17 cellular contexts compared by ENCODE assay signal in the genomic region with DNA sequence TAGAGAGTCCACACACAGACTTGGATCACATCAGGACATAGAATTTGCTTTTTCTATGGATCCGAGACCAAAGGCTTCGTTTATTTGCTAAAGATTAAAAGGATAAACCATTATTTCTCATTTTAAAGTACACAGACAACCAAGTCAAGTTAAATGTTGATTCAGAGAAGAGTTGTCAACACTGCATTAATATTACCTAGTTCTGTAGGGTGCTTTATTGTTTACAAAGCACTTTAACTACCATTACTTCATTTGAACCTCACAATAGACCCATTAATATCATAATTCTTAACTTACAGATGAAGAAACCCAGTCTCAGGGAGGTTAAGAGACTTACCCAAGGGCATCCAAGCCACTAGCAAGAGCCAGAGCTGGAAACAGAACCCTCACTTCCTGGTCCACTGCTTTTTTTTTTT. TPM values are rescaled to one million over a fixed set of nuclear protein-coding genes. Genes with fewer than 3 reads are reported as not detected.
DNase-seq lines count a peak whose midpoint lies in the region; ATAC-seq and TF ChIP-seq lines count a peak whose summit lies in the region.
"Had no signal": no experiment of that assay in that cellular context is flagged by ENCODE, and none has a peak within 500 bp of the region (broad histone marks: within the 10 kb centered on the region; RNA-seq: fewer than 3 reads in every experiment).

No MANE protein-coding gene starts in this region.

- peaks cover 0 to 4% (median 0%) of the 10 kb centered on the region in 3 donors for H3K27me3 Mint-ChIP-seq in CD14-positive monocyte (ENCODE audit: low read depth in 3 of 3)
- H3K27me3 Mint-ChIP-seq: B cell, IgD-negative memory B cell, T-helper 17 cell had no signal

- H3K9me3 ChIP-seq in PC-3 (ENCODE audit: low read length) (no peaks in the 10 kb centered on the region), testis (no peaks in the 10 kb centered on the region)

- H2AFZ ChIP-seq in PC-3 (ENCODE audit: low read length): 0 out of 2 replicates have a peak overlapping the region, but pooled peaks have one; percentile 3

- no peaks in the 10 kb centered on the region for H4K20me1 ChIP-seq in PC-3 (ENCODE audit: low read length)

- H3K9me3 Mint-ChIP-seq in CD14-positive monocyte: peaks cover 0 to 3% (median 0%) of the 10 kb centered on the region in 7 donors
- H3K9me3 Mint-ChIP-seq: CD8-positive, alpha-beta T cell had no signal

- H3K27me3 ChIP-seq in PC-3 (ENCODE audit: low read length): no peaks in the 10 kb centered on the region
- no peaks in the 10 kb centered on the region for H3K27me3 ChIP-seq in testis

- intact Hi-C loops in CD14-positive monocyte (cut with micrococcal nuclease): no loop called here
- intact Hi-C loops in PC-3 (cut with micrococcal nuclease): loop anchor here (1.0 to 5.0 kb wide), 3 partner anchors 20 to 38 kb away; no protein-coding TSS in a partner anchor
- intact Hi-C loops in testis (cut with DNase I; ENCODE audit: low total_unique reads): no loop called here

- TF ChIP-seq CTCF in CD14-positive monocyte (IDR thresholded peaks at IDR 0.05): no peak
- no peak for TF ChIP-seq CTCF in PC-3 (conservative IDR thresholded peaks at IDR 0.05; ENCODE audit: low read depth, low read length)
- TF ChIP-seq CTCF in testis (IDR thresholded peaks at IDR 0.05): no peak

- no TSS peak for BruUV-seq in PC-3 (replicated peaks; lab: Mats Ljungman, UMichigan)

- H3F3A ChIP-seq in PC-3 (ENCODE audit: low read length, unreplicated experiment): peaks cover 10% of the 10 kb centered on the region

- TF ChIP-seq POLR2A in testis (IDR thresholded peaks at IDR 0.05): no peak

- H3K4me3 ChIP-seq in PC-3 (ENCODE audit: low read length) (0 out of 2 replicates have a peak overlapping the region, but pooled peaks have one; percentile 1), testis (no peak overlapping the region)

- CTCF ChIA-PET in PC-3 (lab: Charles Lee): interaction anchor here (0.5 to 0.7 kb wide), 2 partner anchors 80 to 113 kb away, joined by 3 to 5 read pairs; no protein-coding TSS in a partner anchor

- peak overlapping the region; percentile 50 for H3K4me2 ChIP-seq in PC-3 (ENCODE audit: low read length)

- DNase-seq in CD14-positive monocyte (ENCODE audit: low spot score) (no peak), DMS53 treated with DMSO at 0.1 percent for 48 hours (lab: John Stamatoyannopoulos, UW; ENCODE audit: unreplicated experiment) (peak; percentile 95), NCI-H2081 (lab: John Stamatoyannopoulos, UW) (peak; percentile 7 to 76), PC-3 (no peak), testis (no peak), HuH-7.5 (ENCODE audit: low spot score) (no peak), NCI-H345 (lab: John Stamatoyannopoulos, UW) (no peak), Kasumi-1 (lab: John Stamatoyannopoulos, UW) (no peak)
- DNase-seq: CD8-positive, alpha-beta T cell; EL; NCI-H1694 treated with DMSO at 0.1 percent for 48 hours; NCI-H2171 treated with DMSO at 0.1 percent for 48 hours; NCI-H510A; SIG-M5; T-helper 17 cell had no signal

- peak overlapping the region; percentile 67 for H3K27ac ChIP-seq in PC-3 (ENCODE audit: low read length)
- no peak overlapping the region for H3K27ac ChIP-seq in testis

- H3K9me2 ChIP-seq in PC-3 (replicated peaks; ENCODE audit: low read length): no peaks in the 10 kb centered on the region

- H3K9ac ChIP-seq in PC-3 (ENCODE audit: low read length): no peak overlapping the region

- no peak overlapping the region for H3K4me3 Mint-ChIP-seq in CD14-positive monocyte
- H3K4me3 Mint-ChIP-seq: B cell; CD8-positive, alpha-beta T cell; IgD-negative memory B cell; T-helper 17 cell had no signal

- peaks cover 63% of the 10 kb centered on the region for H3K4me1 Mint-ChIP-seq in CD14-positive monocyte

- ATAC-seq in PC-3: peak; percentile 21
- ATAC-seq: CD8-positive, alpha-beta T cell; T-helper 17 cell had no signal

- H3K79me2 ChIP-seq in PC-3 (ENCODE audit: low read length): no peaks in the 10 kb centered on the region

- H3K27ac Mint-ChIP-seq in CD14-positive monocyte: peak overlapping the region in 5 of 7 donors; percentile 10 to 83 (median 65)
- H3K27ac Mint-ChIP-seq: B cell; CD8-positive, alpha-beta T cell; IgD-negative memory B cell; T-helper 17 cell had no signal

- POLR2A ChIA-PET in PC-3 (lab: Charles Lee; ENCODE audit: unreplicated experiment): no interaction called here

- WGBS in testis, 2 donors: 90 to 92% methylated on average over 2 of the region's 2 CpGs

- H3K36me3 ChIP-seq in PC-3 (ENCODE audit: low read depth, low read length) (no peaks in the 10 kb centered on the region), testis (ENCODE audit: low read depth, missing control alignments) (no peaks in the 10 kb centered on the region)

- H3K4me1 ChIP-seq in PC-3 (ENCODE audit: insufficient read depth, low read length) (peaks cover 66% of the 10 kb centered on the region), testis (no peaks in the 10 kb centered on the region)

- no peaks in the 10 kb centered on the region for H3K36me3 Mint-ChIP-seq in CD14-positive monocyte
- H3K36me3 Mint-ChIP-seq: CD8-positive, alpha-beta T cell; IgD-negative memory B cell had no signal

RNA-seq across cellular contexts. Expression of a gene that starts 43.2 kb away (rescaled TPM):
- polyA plus RNA-seq in CD14-positive monocyte (10 to 100 TPM; 19.1 to 35.6 TPM), testis (ENCODE audit: insufficient read depth, low read depth, low replicate concordance) (6.0 TPM)
- total RNA-seq in PC-3 (2014; rRNA removed) (2.5 and 6.5 TPM in 2 replicates), testis (10 to 100 TPM; 14.6 to 16.2 TPM)

Comparison
In these comparisons a context has a peak if more than half of its experiments do, and no peak if none do; other contexts are left out.
1. DNase-seq: peak in DMS53 treated with DMSO at 0.1 percent for 48 hours (single experiment) and NCI-H2081 (2 of 2); none in CD14-positive monocyte (single experiment), PC-3 (single experiment), testis (single experiment), HuH-7.5 (single experiment), NCI-H345 (single experiment) and Kasumi-1 (0 of 2).